Comparison of ENCODE assay signal across 18 cellular contexts in genomic region chr4:145280541-145280940, GRCh38.
A peak's percentile ranks its signal among the peaks of the same experiment; 100 is the strongest.
DNase-seq lines count a peak whose midpoint lies in the region; ATAC-seq and TF ChIP-seq lines count a peak whose summit lies in the region.
"Had no signal": no experiment of that assay in that cellular context is flagged by ENCODE, and none has a peak within 500 bp of the region (broad histone marks: within the 10 kb centered on the region; RNA-seq: fewer than 3 reads in every experiment).

No MANE protein-coding gene starts in this region.

- H3K4me3 ChIP-seq in IMR-90 (ENCODE audit: insufficient read depth, low read depth, low read length) (no peak overlapping the region), SJSA1 (no peak overlapping the region), mesendoderm (ENCODE audit: low read length) (no peak overlapping the region)
- H3K4me3 ChIP-seq: A549, BLaER1 had no signal

- dilution Hi-C loops in IMR-90 (cut with HindIII; ENCODE audit: low sequenced_read_pairs, unreplicated experiment) = no loop called here

- TF ChIP-seq RAD21 in IMR-90 (IDR thresholded peaks at IDR 0.05; ENCODE audit: low read length) = no peak

- H3K9ac ChIP-seq in IMR-90 (ENCODE audit: low read depth, low read length) = no peak overlapping the region
- no peak overlapping the region for H3K9ac ChIP-seq in mesendoderm (ENCODE audit: low read length)
- H3K9ac ChIP-seq: BLaER1 had no signal

- H3K18ac ChIP-seq in IMR-90 (ENCODE audit: low read depth, low read length) (no peak overlapping the region), mesendoderm (ENCODE audit: low read length) (no peak overlapping the region)

- H3K14ac ChIP-seq in IMR-90 (replicated peaks; ENCODE audit: low read depth, low read length) = no peak overlapping the region

- H2AK9ac ChIP-seq in IMR-90 (replicated peaks; ENCODE audit: low read depth, low read length, poor library complexity) = no peak overlapping the region

- no peaks in the 10 kb centered on the region for H4K20me1 ChIP-seq in IMR-90 (ENCODE audit: insufficient read depth, low read length)
- H4K20me1 ChIP-seq: BLaER1 had no signal

- no peak overlapping the region for H3K27ac ChIP-seq in IMR-90 (ENCODE audit: insufficient read depth, low read length)
- peak overlapping the region; percentile 91 for H3K27ac ChIP-seq in SJSA1
- no peak overlapping the region for H3K27ac ChIP-seq in mesendoderm (ENCODE audit: low read depth, low read length)
- H3K27ac ChIP-seq: A549, BLaER1 had no signal

- H3K23ac ChIP-seq in IMR-90 (ENCODE audit: low read depth, low read length) (no peak overlapping the region), mesendoderm (ENCODE audit: low read length) (no peak overlapping the region)

- H3K9me3 ChIP-seq in IMR-90 (ENCODE audit: control insufficient read depth, insufficient read depth, low read length) (no peaks in the 10 kb centered on the region), SJSA1 (replicated peaks) (no peaks in the 10 kb centered on the region)
- H3K9me3 ChIP-seq: A549, BLaER1 had no signal

- no peak for TF ChIP-seq POLR2A in IMR-90 (IDR thresholded peaks at IDR 0.05; ENCODE audit: low read depth, low read length)

- no peak for ATAC-seq in IMR-90 (ENCODE audit: low read depth)
- ATAC-seq: A549, HCT116 had no signal

- H3K79me2 ChIP-seq in mesendoderm (ENCODE audit: control insufficient read depth, insufficient read depth, low read length) = no peaks in the 10 kb centered on the region

- no TSS peak for BruUV-seq in IMR-90 (replicated peaks; lab: Mats Ljungman, UMichigan)

- POLR2A ChIA-PET in IMR-90 (lab: Charles Lee; ENCODE audit: unreplicated experiment) = no interaction called here

- H3K56ac ChIP-seq in IMR-90 (ENCODE audit: extremely low read depth, insufficient read depth, low read length) = no peak overlapping the region
- no peak overlapping the region for H3K56ac ChIP-seq in mesendoderm (ENCODE audit: low read length)

- H4K8ac ChIP-seq in IMR-90 (ENCODE audit: low read depth in 2 of 2, low read length in 2 of 2) (peak overlapping the region in 1 of 2 experiments; percentile 11; a peak in 1 of 4 replicates), mesendoderm (ENCODE audit: low read depth, low read length) (no peak overlapping the region)

- H2BK120ac ChIP-seq in IMR-90 (ENCODE audit: low read depth, low read length) (peak overlapping the region; percentile 51), mesendoderm (ENCODE audit: low read depth, low read length) (no peak overlapping the region)

- no peak for TF ChIP-seq CTCF in IMR-90 (conservative IDR thresholded peaks at IDR 0.05; ENCODE audit: low read depth, low read length)

- H3K4me1 ChIP-seq in IMR-90 (ENCODE audit: control insufficient read depth, insufficient read depth, low read length) (peaks cover 11% of the 10 kb centered on the region), SJSA1 (replicated peaks) (peaks cover 47% of the 10 kb centered on the region), mesendoderm (ENCODE audit: control insufficient read depth, low read depth, low read length) (no peaks in the 10 kb centered on the region)
- H3K4me1 ChIP-seq: A549, BLaER1 had no signal

- WGBS in IMR-90 (ENCODE audit: extremely low coverage in 2 of 2, insufficient read length in 1 of 2), 2 experiments = no CpG with 5 or more reads among the region's 3 CpGs
- no CpG with 5 or more reads among the region's 3 CpGs for WGBS in mesendoderm (ENCODE audit: extremely low coverage, insufficient coverage, low lambda C conversion rate)

- H2BK15ac ChIP-seq in IMR-90 (ENCODE audit: low read depth, low read length) (0 out of 3 replicates have a peak overlapping the region, but pooled peaks have one; percentile 46), mesendoderm (replicated peaks; ENCODE audit: low read depth) (no peak overlapping the region)

- intact Hi-C loops in IMR-90 (cut with micrococcal nuclease) = no loop called here

- H3K9me1 ChIP-seq in IMR-90 (ENCODE audit: insufficient read depth, low read length) = 0 out of 2 replicates have a peak, but pooled peaks cover 3% of the 10 kb centered on the region

- no peak overlapping the region for H2AFZ ChIP-seq in IMR-90 (replicated peaks; ENCODE audit: low read length, poor library complexity)

- H3K4ac ChIP-seq in IMR-90 (ENCODE audit: low read depth, low read length) (peak overlapping the region; percentile 22; the same call in 1 of the 2 replicates), mesendoderm (ENCODE audit: low read depth, low read length) (no peak overlapping the region)

- no peaks in the 10 kb centered on the region for H3K79me1 ChIP-seq in IMR-90 (ENCODE audit: low read depth in 1 of 2, low read length in 2 of 2)
- H3K79me1 ChIP-seq in mesendoderm (ENCODE audit: low read length) = no peaks in the 10 kb centered on the region

- DNase-seq in IMR-90 (no peak), SJSA1 (ENCODE audit: low read depth in 1 of 2, low spot score in 2 of 2) (no peak), dermis blood vessel endothelial cell (peak; percentile 36), mesendoderm (peak; percentile 19), NCI-H510A treated with DMSO at 0.1 percent for 48 hours (lab: John Stamatoyannopoulos, UW) (no peak), HK-2 (ENCODE audit: unreplicated experiment) (no peak), NCI-H774 (lab: John Stamatoyannopoulos, UW) (no peak), NCI-H510A (lab: John Stamatoyannopoulos, UW) (no peak)
- DNase-seq: CD4-positive, alpha-beta memory T cell; GOT3; KBM-7; NCI-H1105 treated with DMSO at 0.1 percent for 48 hours; NCI-H1694; NCI-H2081 treated with DMSO at 0.1 percent for 48 hours; Right ventricle myocardium superior had no signal

- H4K91ac ChIP-seq in IMR-90 (ENCODE audit: insufficient read depth, low read depth, low read length) = no peak overlapping the region

- no peaks in the 10 kb centered on the region for H3K27me3 ChIP-seq in IMR-90 (ENCODE audit: control insufficient read depth, insufficient read depth, low read length)
- no peaks in the 10 kb centered on the region for H3K27me3 ChIP-seq in SJSA1 (replicated peaks)
- H3K27me3 ChIP-seq in mesendoderm (ENCODE audit: insufficient read depth, low read length, poor library complexity) = no peaks in the 10 kb centered on the region
- H3K27me3 ChIP-seq: BLaER1 had no signal

- H2BK20ac ChIP-seq in IMR-90 (ENCODE audit: low read depth, low read length) = peak overlapping the region; percentile 67; the same call in 1 of the 2 replicates

- no peaks in the 10 kb centered on the region for H3K36me3 ChIP-seq in IMR-90 (ENCODE audit: control insufficient read depth, insufficient read depth, low read length)
- no peaks in the 10 kb centered on the region for H3K36me3 ChIP-seq in SJSA1
- H3K36me3 ChIP-seq in mesendoderm (ENCODE audit: control insufficient read depth, insufficient read depth, low read length) = no peaks in the 10 kb centered on the region
- H3K36me3 ChIP-seq: BLaER1 had no signal

- H3K4me2 ChIP-seq in IMR-90 (ENCODE audit: low read depth, low read length) = no peak overlapping the region
- H3K4me2 ChIP-seq in mesendoderm (ENCODE audit: low read length) = no peak overlapping the region
- H3K4me2 ChIP-seq: A549, BLaER1 had no signal

- no peak overlapping the region; the same call in 1 of the 2 replicates for H2AK5ac ChIP-seq in IMR-90 (ENCODE audit: low read depth, low read length)
- no peak overlapping the region for H2AK5ac ChIP-seq in mesendoderm (ENCODE audit: low read length)

- H4K5ac ChIP-seq in IMR-90 (ENCODE audit: low read depth, low read length) = no peak overlapping the region
- no peak overlapping the region for H4K5ac ChIP-seq in mesendoderm (ENCODE audit: low read length)

- in situ Hi-C loops in IMR-90 (cut with MboI; ENCODE audit: low sequenced_read_pairs) = no loop called here

- CTCF ChIA-PET in IMR-90 (lab: Yijun Ruan, JAX) = interaction anchor here (0.9 kb wide), 1 partner anchor 64 kb away, joined by 3 read pairs; no protein-coding TSS in a partner anchor

- no peak overlapping the region for H2BK5ac ChIP-seq in IMR-90 (ENCODE audit: low read depth, low read length, poor library complexity, severe bottlenecking)
- no peak overlapping the region for H2BK5ac ChIP-seq in mesendoderm (ENCODE audit: low read length)

TF ChIP-seq in IMR-90, 13 proteins besides CTCF, POLR2A, EP300 and RAD21:
- TF ChIP-seq RCOR1 (IDR thresholded peaks at IDR 0.05; ENCODE audit: insufficient replicate concordance, low read length) (no peak), BHLHE40 (IDR thresholded peaks at IDR 0.05; ENCODE audit: low read depth, low read length) (no peak), SMC3 (IDR thresholded peaks at IDR 0.05; ENCODE audit: low read depth, low read length) (no peak), CEBPB (IDR thresholded peaks at IDR 0.05; ENCODE audit: low read depth, low read length) (no peak), ELK1 (IDR thresholded peaks at IDR 0.05; ENCODE audit: borderline replicate concordance, low read depth, low read length) (no peak), MAZ (IDR thresholded peaks at IDR 0.05; ENCODE audit: borderline replicate concordance, low read depth, low read length) (no peak), MAFK (IDR thresholded peaks at IDR 0.05; ENCODE audit: low read depth, low read length) (no peak), RFX5 (IDR thresholded peaks at IDR 0.05; ENCODE audit: low read depth, low read length) (no peak), MXI1 (IDR thresholded peaks at IDR 0.05; ENCODE audit: borderline replicate concordance, low read depth, low read length) (no peak), CHD1 (IDR thresholded peaks at IDR 0.05; ENCODE audit: low read depth, low read length) (no peak), NFE2L2 (IDR thresholded peaks at IDR 0.05; ENCODE audit: low read depth, low read length) (no peak), FOS (IDR thresholded peaks at IDR 0.05; ENCODE audit: low read depth, low read length) (no peak), USF2 (IDR thresholded peaks at IDR 0.05; ENCODE audit: low read depth, low read length) (no peak)

Comparison
In these comparisons a context has a peak if more than half of its experiments do, and no peak if none do; other contexts are left out.
1. DNase-seq: peak in dermis blood vessel endothelial cell (single experiment) and mesendoderm (single experiment); none in IMR-90 (single experiment), SJSA1 (0 of 2), NCI-H510A treated with DMSO at 0.1 percent for 48 hours (single experiment), HK-2 (single experiment), NCI-H774 (single experiment) and NCI-H510A (single experiment).